ENCODE assay signal across 1 cellular context in the genomic region with DNA sequence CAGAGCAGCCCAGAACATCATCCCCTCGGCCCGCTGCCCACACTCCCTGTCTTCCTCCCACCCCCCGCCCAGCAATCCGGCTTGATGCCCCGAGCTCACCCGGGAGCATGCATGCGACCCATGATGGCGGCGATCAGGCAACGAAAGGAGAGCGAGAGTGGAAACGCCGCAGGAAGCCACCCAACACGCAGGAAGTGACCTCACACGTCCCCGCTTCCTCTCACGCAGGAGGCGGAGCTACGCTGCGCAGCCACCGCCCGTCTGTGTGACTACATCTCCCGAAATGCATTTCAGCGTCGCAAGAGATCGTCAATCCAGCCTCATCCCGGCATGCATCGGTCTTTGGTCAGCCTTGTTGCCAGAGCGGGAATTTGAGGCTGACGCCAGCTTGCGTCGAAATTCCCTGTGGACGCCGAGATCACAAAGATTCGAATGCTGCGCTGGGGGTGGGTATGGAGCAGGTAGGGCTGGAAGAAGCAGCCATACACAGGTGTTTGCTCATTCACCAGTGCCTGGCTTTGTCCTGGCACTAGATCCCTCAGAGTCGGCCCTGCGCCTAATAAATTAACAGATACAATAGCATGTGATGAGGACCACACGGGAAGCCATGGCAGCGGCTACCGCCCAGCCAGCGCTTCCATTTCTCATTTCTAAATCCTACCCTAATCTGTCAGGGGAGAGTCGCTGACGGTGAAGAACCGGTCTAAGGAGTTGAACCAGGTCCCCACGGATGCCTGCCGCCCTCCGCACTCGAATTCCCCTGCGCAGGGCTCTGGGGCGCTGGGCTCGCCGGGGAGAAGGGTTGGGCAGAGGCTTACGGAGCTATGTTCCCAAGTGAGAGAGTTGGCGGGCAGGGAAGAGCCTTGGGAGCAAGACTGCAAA.
A peak's percentile ranks its signal among the peaks of the same experiment; 100 is the strongest.
TF ChIP-seq lines count a peak whose summit lies in the region.

A gene (minus strand): TSS at position 148 of the 882 bp plus-strand sequence. CDS start 26 bp downstream, at position 122.

TF ChIP-seq in HepG2, 621 proteins besides CTCF, POLR2A, EP300 and RAD21 (continued from another document and continues in another):
- TF ChIP-seq, protein P1, sequence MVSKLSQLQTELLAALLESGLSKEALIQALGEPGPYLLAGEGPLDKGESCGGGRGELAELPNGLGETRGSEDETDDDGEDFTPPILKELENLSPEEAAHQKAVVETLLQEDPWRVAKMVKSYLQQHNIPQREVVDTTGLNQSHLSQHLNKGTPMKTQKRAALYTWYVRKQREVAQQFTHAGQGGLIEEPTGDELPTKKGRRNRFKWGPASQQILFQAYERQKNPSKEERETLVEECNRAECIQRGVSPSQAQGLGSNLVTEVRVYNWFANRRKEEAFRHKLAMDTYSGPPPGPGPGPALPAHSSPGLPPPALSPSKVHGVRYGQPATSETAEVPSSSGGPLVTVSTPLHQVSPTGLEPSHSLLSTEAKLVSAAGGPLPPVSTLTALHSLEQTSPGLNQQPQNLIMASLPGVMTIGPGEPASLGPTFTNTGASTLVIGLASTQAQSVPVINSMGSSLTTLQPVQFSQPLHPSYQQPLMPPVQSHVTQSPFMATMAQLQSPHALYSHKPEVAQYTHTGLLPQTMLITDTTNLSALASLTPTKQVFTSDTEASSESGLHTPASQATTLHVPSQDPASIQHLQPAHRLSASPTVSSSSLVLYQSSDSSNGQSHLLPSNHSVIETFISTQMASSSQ (IDR thresholded peaks at IDR 0.05; ENCODE audit: low read depth) = peak; percentile 63
- TF ChIP-seq, protein P1 (CRISPR knock-in tag; IDR thresholded peaks at IDR 0.05; ENCODE audit: borderline replicate concordance) = peak; percentile 86; the same call in 1 of the 2 replicates
- TF ChIP-seq, protein P2, sequence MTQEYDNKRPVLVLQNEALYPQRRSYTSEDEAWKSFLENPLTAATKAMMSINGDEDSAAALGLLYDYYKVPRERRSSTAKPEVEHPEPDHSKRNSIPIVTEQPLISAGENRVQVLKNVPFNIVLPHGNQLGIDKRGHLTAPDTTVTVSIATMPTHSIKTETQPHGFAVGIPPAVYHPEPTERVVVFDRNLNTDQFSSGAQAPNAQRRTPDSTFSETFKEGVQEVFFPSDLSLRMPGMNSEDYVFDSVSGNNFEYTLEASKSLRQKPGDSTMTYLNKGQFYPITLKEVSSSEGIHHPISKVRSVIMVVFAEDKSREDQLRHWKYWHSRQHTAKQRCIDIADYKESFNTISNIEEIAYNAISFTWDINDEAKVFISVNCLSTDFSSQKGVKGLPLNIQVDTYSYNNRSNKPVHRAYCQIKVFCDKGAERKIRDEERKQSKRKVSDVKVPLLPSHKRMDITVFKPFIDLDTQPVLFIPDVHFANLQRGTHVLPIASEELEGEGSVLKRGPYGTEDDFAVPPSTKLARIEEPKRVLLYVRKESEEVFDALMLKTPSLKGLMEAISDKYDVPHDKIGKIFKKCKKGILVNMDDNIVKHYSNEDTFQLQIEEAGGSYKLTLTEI (CRISPR knock-in tag; conservative IDR thresholded peaks at IDR 0.05) = no peak
- TF ChIP-seq, protein P3, sequence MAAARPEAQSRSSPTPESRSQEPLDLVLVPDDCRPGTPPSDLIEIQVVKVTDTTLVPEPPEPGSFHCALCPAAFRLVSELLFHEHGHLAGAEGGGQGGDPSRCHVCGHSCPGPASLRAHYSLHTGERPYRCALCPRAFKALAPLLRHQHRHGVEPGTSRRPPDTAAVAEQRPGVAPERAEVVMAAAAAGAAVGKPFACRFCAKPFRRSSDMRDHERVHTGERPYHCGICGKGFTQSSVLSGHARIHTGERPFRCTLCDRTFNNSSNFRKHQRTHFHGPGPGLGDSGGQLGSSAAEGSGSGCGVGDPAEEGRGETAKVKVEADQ (CRISPR knock-in tag; IDR thresholded peaks at IDR 0.05; ENCODE audit: borderline replicate concordance) = peak; percentile 97
- TF ChIP-seq RAD51 (IDR thresholded peaks at IDR 0.05; ENCODE audit: borderline replicate concordance) (no peak), THAP11 (CRISPR knock-in tag; IDR thresholded peaks at IDR 0.05) (peak; percentile 99), KDM2A (CRISPR knock-in tag; IDR thresholded peaks at IDR 0.05; ENCODE audit: borderline replicate concordance, low read depth) (peak; percentile 74), HNF4A (CRISPR knock-in tag; IDR thresholded peaks at IDR 0.05) (no peak), ZNF451 (CRISPR knock-in tag; IDR thresholded peaks at IDR 0.05) (peak; percentile 83; the same call in 1 of the 2 replicates), SMC3 (IDR thresholded peaks at IDR 0.05; ENCODE audit: low read length) (no peak), CBFB (CRISPR knock-in tag; IDR thresholded peaks at IDR 0.05) (no peak; the same call in 1 of the 2 replicates), KDM4B (CRISPR knock-in tag; IDR thresholded peaks at IDR 0.05) (no peak), SMAD9 (CRISPR knock-in tag; IDR thresholded peaks at IDR 0.05) (0 out of 2 replicates have a peak, but pooled peaks have one; percentile 47), BHLHE40 (IDR thresholded peaks at IDR 0.05; ENCODE audit: low read length) (no peak), KDM3A (CRISPR knock-in tag; IDR thresholded peaks at IDR 0.05; ENCODE audit: low read depth) (peak; percentile 41; the same call in 1 of the 2 replicates), CREM (IDR thresholded peaks at IDR 0.05) (peak; percentile 98), CREM (CRISPR knock-in tag; IDR thresholded peaks at IDR 0.05) (peak; percentile 51; the same call in 1 of the 2 replicates), ZSCAN30 (CRISPR knock-in tag; IDR thresholded peaks at IDR 0.05) (no peak), ESRRA (CRISPR knock-in tag; IDR thresholded peaks at IDR 0.05; ENCODE audit: low read depth) (no peak; the same call in 1 of the 2 replicates), ZNF253 (CRISPR knock-in tag; IDR thresholded peaks at IDR 0.05; ENCODE audit: borderline replicate concordance) (no peak), ZNF430 (CRISPR knock-in tag; IDR thresholded peaks at IDR 0.05) (no peak), BORCS8-MEF2B (CRISPR knock-in tag; IDR thresholded peaks at IDR 0.05) (peak; percentile 91; the same call in 1 of the 2 replicates), NCOR1 (IDR thresholded peaks at IDR 0.05; ENCODE audit: borderline replicate concordance, low read length) (no peak), ZNF274 (CRISPR knock-in tag; IDR thresholded peaks at IDR 0.05) (peak; percentile 71; the same call in 1 of the 2 replicates), ZNF446 (CRISPR knock-in tag; IDR thresholded peaks at IDR 0.05) (no peak), KLF6 (CRISPR knock-in tag; IDR thresholded peaks at IDR 0.05) (peak; percentile 61), ATF7-NPFF (CRISPR knock-in tag; IDR thresholded peaks at IDR 0.05; ENCODE audit: low read depth) (no peak; the same call in 1 of the 2 replicates), SNRNP70 (IDR thresholded peaks at IDR 0.05; ENCODE audit: low read depth, low read length) (no peak), ZNF180 (CRISPR knock-in tag; IDR thresholded peaks at IDR 0.05; ENCODE audit: borderline replicate concordance, low read depth) (no peak), FOXP1 (IDR thresholded peaks at IDR 0.05) (no peak), FOXP1 (CRISPR knock-in tag; IDR thresholded peaks at IDR 0.05) (no peak), ZNF260 (CRISPR knock-in tag; IDR thresholded peaks at IDR 0.05; ENCODE audit: borderline replicate concordance, low read depth) (no peak), PRMT3 (CRISPR knock-in tag; IDR thresholded peaks at IDR 0.05; ENCODE audit: borderline replicate concordance, low read depth) (peak; percentile 69; the same call in 1 of the 2 replicates)
- TF ChIP-seq, protein P4, sequence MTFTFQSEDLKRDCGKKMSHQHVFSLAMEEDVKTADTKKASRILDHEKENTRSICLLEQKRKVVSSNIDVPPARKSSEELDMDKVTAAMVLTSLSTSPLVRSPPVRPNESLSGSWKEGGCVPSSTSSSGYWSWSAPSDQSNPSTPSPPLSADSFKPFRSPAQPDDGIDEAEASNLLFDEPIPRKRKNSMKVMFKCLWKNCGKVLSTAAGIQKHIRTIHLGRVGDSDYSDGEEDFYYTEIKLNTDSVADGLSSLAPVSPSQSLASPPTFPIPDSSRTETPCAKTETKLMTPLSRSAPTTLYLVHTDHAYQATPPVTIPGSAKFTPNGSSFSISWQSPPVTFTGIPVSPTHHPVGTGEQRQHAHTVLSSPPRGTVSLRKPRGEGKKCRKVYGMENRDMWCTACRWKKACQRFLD (CRISPR knock-in tag; IDR thresholded peaks at IDR 0.05; ENCODE audit: borderline replicate concordance) = peak; percentile 84; the same call in 1 of the 2 replicates
- TF ChIP-seq, protein P5, sequence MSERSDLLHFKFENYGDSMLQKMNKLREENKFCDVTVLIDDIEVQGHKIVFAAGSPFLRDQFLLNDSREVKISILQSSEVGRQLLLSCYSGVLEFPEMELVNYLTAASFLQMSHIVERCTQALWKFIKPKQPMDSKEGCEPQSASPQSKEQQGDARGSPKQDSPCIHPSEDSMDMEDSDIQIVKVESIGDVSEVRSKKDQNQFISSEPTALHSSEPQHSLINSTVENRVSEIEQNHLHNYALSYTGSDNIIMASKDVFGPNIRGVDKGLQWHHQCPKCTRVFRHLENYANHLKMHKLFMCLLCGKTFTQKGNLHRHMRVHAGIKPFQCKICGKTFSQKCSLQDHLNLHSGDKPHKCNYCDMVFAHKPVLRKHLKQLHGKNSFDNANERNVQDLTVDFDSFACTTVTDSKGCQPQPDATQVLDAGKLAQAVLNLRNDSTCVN (CRISPR knock-in tag; IDR thresholded peaks at IDR 0.05; ENCODE audit: borderline replicate concordance) = no peak
- TF ChIP-seq, protein P6, sequence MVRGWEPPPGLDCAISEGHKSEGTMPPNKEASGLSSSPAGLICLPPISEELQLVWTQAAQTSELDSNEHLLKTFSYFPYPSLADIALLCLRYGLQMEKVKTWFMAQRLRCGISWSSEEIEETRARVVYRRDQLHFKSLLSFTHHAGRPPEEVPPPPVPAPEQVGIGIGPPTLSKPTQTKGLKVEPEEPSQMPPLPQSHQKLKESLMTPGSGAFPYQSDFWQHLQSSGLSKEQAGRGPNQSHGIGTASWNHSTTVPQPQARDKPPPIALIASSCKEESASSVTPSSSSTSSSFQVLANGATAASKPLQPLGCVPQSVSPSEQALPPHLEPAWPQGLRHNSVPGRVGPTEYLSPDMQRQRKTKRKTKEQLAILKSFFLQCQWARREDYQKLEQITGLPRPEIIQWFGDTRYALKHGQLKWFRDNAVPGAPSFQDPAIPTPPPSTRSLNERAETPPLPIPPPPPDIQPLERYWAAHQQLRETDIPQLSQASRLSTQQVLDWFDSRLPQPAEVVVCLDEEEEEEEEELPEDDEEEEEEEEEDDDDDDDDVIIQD (CRISPR knock-in tag; IDR thresholded peaks at IDR 0.05; ENCODE audit: low read depth) = peak; percentile 84
- TF ChIP-seq, protein P7, sequence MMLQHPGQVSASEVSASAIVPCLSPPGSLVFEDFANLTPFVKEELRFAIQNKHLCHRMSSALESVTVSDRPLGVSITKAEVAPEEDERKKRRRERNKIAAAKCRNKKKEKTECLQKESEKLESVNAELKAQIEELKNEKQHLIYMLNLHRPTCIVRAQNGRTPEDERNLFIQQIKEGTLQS (CRISPR knock-in tag; IDR thresholded peaks at IDR 0.05) = no peak
- TF ChIP-seq, protein P8, sequence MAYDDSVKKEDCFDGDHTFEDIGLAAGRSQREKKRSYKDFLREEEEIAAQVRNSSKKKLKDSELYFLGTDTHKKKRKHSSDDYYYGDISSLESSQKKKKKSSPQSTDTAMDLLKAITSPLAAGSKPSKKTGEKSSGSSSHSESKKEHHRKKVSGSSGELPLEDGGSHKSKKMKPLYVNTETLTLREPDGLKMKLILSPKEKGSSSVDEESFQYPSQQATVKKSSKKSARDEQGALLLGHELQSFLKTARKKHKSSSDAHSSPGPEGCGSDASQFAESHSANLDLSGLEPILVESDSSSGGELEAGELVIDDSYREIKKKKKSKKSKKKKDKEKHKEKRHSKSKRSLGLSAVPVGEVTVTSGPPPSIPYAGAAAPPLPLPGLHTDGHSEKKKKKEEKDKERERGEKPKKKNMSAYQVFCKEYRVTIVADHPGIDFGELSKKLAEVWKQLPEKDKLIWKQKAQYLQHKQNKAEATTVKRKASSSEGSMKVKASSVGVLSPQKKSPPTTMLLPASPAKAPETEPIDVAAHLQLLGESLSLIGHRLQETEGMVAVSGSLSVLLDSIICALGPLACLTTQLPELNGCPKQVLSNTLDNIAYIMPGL (CRISPR knock-in tag; IDR thresholded peaks at IDR 0.05; ENCODE audit: borderline replicate concordance in 1 of 2, low read depth in 1 of 2) = peak; percentile 66 to 85; a peak in 3 of 4 replicates
- TF ChIP-seq, protein P9, sequence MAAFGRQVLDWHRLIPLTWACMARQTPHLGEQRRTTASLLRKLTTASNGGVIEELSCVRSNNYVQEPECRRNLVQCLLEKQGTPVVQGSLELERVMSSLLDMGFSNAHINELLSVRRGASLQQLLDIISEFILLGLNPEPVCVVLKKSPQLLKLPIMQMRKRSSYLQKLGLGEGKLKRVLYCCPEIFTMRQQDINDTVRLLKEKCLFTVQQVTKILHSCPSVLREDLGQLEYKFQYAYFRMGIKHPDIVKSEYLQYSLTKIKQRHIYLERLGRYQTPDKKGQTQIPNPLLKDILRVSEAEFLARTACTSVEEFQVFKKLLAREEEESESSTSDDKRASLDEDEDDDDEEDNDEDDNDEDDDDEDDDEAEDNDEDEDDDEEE (CRISPR knock-in tag; IDR thresholded peaks at IDR 0.05) = no peak
